In the genomic region with DNA sequence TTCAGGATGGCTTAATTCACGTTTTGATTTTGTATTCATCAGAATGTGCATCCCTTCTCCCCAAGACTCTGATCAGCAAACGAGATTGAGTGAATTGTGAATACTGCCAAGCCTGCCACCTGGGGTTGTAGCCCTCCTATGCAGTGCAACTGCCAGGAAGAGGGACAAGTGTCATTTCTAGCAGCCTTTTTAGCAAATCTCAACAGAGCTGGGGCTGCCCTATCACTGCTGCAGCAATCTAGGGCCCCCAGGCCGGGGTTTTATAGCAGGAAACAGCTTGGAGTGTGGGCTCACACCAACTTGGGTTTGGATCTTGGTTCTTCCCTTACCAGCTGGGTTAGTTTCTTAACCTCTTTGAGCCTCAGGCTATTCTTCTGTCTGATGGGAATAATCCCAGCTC, we compare ENCODE assay signal across 12 cellular contexts. TPM values are rescaled to one million over a fixed set of nuclear protein-coding genes. Genes with fewer than 3 reads are reported as not detected.
DNase-seq lines count a peak whose midpoint lies in the region; ATAC-seq and TF ChIP-seq lines count a peak whose summit lies in the region.
"Had no signal": no experiment of that assay in that cellular context is flagged by ENCODE, and none has a peak within 500 bp of the region (broad histone marks: within the 10 kb centered on the region; RNA-seq: fewer than 3 reads in every experiment).

No MANE protein-coding gene starts in this region.

- intact Hi-C loops in aorta (cut with DNase I) = no loop called here
- intact Hi-C loops in activated CD4-positive, alpha-beta memory T cell treated with anti-CD3 and anti-CD28 coated beads for 36 hours (cut with micrococcal nuclease) = no loop called here

- no peak overlapping the region for H4K91ac ChIP-seq in neuronal stem cell (ENCODE audit: low read depth, low read length, poor library complexity)

- peak; percentile 5 for DNase-seq in NOMO-1 treated with dmso at 0.1 percent for 144 hours (lab: John Stamatoyannopoulos, UW; ENCODE audit: unreplicated experiment)
- DNase-seq in neuronal stem cell (ENCODE audit: low spot score) = no peak
- no peak for DNase-seq in aorta
- no peak for DNase-seq in foreskin keratinocyte
- DNase-seq in activated CD4-positive, alpha-beta memory T cell treated with anti-CD3 and anti-CD28 coated beads for 36 hours = no peak
- no peak for DNase-seq in epidermal melanocyte (ENCODE audit: insufficient read length, low spot score)
- DNase-seq: activated naive CD4-positive, alpha-beta T cell treated with anti-CD3 and anti-CD28 coated beads, Interleukin-2, amount 50 U/mL, for 16 hours; DND-41; effector memory CD4-positive, alpha-beta T cell had no signal

- no peak overlapping the region for H3K9ac ChIP-seq in neuronal stem cell (ENCODE audit: low read depth, low read length, poor library complexity)

- H3K4me3 ChIP-seq in neuronal stem cell (ENCODE audit: low read length in 2 of 2) (no peak overlapping the region), aorta (ENCODE audit: low read length in 2 of 2) (no peak overlapping the region)

- no peak overlapping the region for H3K18ac ChIP-seq in neuronal stem cell (ENCODE audit: low read length)

- H3K79me1 ChIP-seq in neuronal stem cell (ENCODE audit: low read depth, low read length) = no peaks in the 10 kb centered on the region

- H3K36me3 Mint-ChIP-seq in activated CD4-positive, alpha-beta memory T cell treated with anti-CD3 and anti-CD28 coated beads for 36 hours = no peaks in the 10 kb centered on the region

- no peaks in the 10 kb centered on the region for H3K9me3 Mint-ChIP-seq in activated CD4-positive, alpha-beta memory T cell treated with anti-CD3 and anti-CD28 coated beads for 36 hours

- TF ChIP-seq CTCF in foreskin keratinocyte (conservative IDR thresholded peaks at IDR 0.05) = no peak

- H4K8ac ChIP-seq in neuronal stem cell (ENCODE audit: low read depth, low read length) = no peak overlapping the region

- no peak overlapping the region for H3K4me3 Mint-ChIP-seq in activated CD4-positive, alpha-beta memory T cell treated with anti-CD3 and anti-CD28 coated beads for 36 hours

- H2AK5ac ChIP-seq in neuronal stem cell (ENCODE audit: low read depth, low read length) = no peak overlapping the region

- no peak overlapping the region for H3K27ac Mint-ChIP-seq in activated CD4-positive, alpha-beta memory T cell treated with anti-CD3 and anti-CD28 coated beads for 36 hours

- H3K4ac ChIP-seq in neuronal stem cell (ENCODE audit: low read length) = no peak overlapping the region

- no peak overlapping the region for H2BK15ac ChIP-seq in neuronal stem cell (ENCODE audit: low read length)

- H3K9me3 ChIP-seq in neuronal stem cell (replicated peaks in 1 of 2; ENCODE audit: control insufficient read depth in 2 of 2, insufficient read depth in 1 of 2, low read depth in 1 of 2, low read length in 2 of 2) (no peaks in the 10 kb centered on the region), aorta (ENCODE audit: control insufficient read depth, low read length) (no peaks in the 10 kb centered on the region)

- H2BK12ac ChIP-seq in neuronal stem cell (ENCODE audit: low read length) = no peak overlapping the region

- H2BK120ac ChIP-seq in neuronal stem cell (ENCODE audit: low read depth, low read length) = no peak overlapping the region

- WGBS in neuronal stem cell (ENCODE audit: extremely low coverage in 2 of 2, insufficient read length in 2 of 2, insufficient replicate concordance in 1 of 2), 2 donors = no CpG with 5 or more reads among the region's 3 CpGs
- WGBS in aorta, 2 donors = 66 to 70% methylated on average over 3 of the region's 3 CpGs

- H3K36me3 ChIP-seq in neuronal stem cell (replicated peaks in 1 of 2; ENCODE audit: control insufficient read depth in 2 of 2, insufficient read depth in 2 of 2, low read length in 2 of 2) = no peaks in the 10 kb centered on the region
- no peaks in the 10 kb centered on the region for H3K36me3 ChIP-seq in aorta (ENCODE audit: control insufficient read depth in 1 of 2, insufficient read depth in 2 of 2, low read length in 1 of 2)

- H3K27me3 Mint-ChIP-seq in activated CD4-positive, alpha-beta memory T cell treated with anti-CD3 and anti-CD28 coated beads for 36 hours = peaks cover 32% of the 10 kb centered on the region

- ATAC-seq in GM18502 (IDR thresholded peaks at IDR 0.05; ENCODE audit: poor library complexity, unreplicated experiment) = peak; percentile 39
- ATAC-seq in GM21723 (IDR thresholded peaks at IDR 0.05; ENCODE audit: unreplicated experiment) = peak; percentile 25
- no peak for ATAC-seq in aorta (ENCODE audit: low FRiP score)
- ATAC-seq in foreskin keratinocyte = no peak

- H3K27ac ChIP-seq in neuronal stem cell (replicated peaks; ENCODE audit: low read length) (no peak overlapping the region), aorta (ENCODE audit: low read depth in 1 of 2, low read length in 2 of 2) (no peak overlapping the region), foreskin keratinocyte (no peak overlapping the region)
- H3K27ac ChIP-seq: HL-60 had no signal

- no peaks in the 10 kb centered on the region for H3K4me1 Mint-ChIP-seq in activated CD4-positive, alpha-beta memory T cell treated with anti-CD3 and anti-CD28 coated beads for 36 hours (ENCODE audit: low read depth)

- POLR2A ChIA-PET in activated CD4-positive, alpha-beta memory T cell treated with anti-CD3 and anti-CD28 coated beads for 36 hours (lab: Charles Lee) = no interaction called here

- H3K4me1 ChIP-seq in neuronal stem cell (ENCODE audit: control insufficient read depth in 2 of 2, insufficient read depth in 1 of 2, low read depth in 1 of 2, low read length in 2 of 2) = peaks cover 11 to 16% of the 10 kb centered on the region in 2 donors
- no peaks in the 10 kb centered on the region for H3K4me1 ChIP-seq in aorta (ENCODE audit: control insufficient read depth in 1 of 2, insufficient read depth in 2 of 2, low read length in 2 of 2)
- no peaks in the 10 kb centered on the region for H3K4me1 ChIP-seq in foreskin keratinocyte

- no peak overlapping the region for H3K14ac ChIP-seq in neuronal stem cell (ENCODE audit: low read length)

- H3K27me3 ChIP-seq in neuronal stem cell (ENCODE audit: control insufficient read depth in 3 of 3, insufficient read depth in 3 of 3, low read depth in 1 of 3, low read length in 3 of 3) (peaks cover 0 to 43% (median 2%) of the 10 kb centered on the region in 3 experiments), aorta (ENCODE audit: control insufficient read depth in 1 of 2, insufficient read depth in 2 of 2, low read length in 1 of 2) (no peaks in the 10 kb centered on the region), foreskin keratinocyte (peaks cover 61% of the 10 kb centered on the region)

- no peak overlapping the region for H2BK5ac ChIP-seq in neuronal stem cell (ENCODE audit: low read length)

- no peak overlapping the region for H3K4me2 ChIP-seq in neuronal stem cell (ENCODE audit: insufficient read depth, low read length, poor library complexity, severe bottlenecking)

- no peak overlapping the region for H3K23ac ChIP-seq in neuronal stem cell (ENCODE audit: low read depth, low read length, poor library complexity)

- H2AFZ ChIP-seq in neuronal stem cell (ENCODE audit: low read length) = peak overlapping the region; percentile 91

- CTCF ChIA-PET in activated CD4-positive, alpha-beta memory T cell treated with anti-CD3 and anti-CD28 coated beads for 36 hours (lab: Charles Lee) = no interaction called here

RNA-seq across cellular contexts. Expression of gene CSF1R, which starts 4.0 kb away (rescaled TPM):
- not detected for polyA plus RNA-seq in neuronal stem cell (2013, experiment 1 of 2)
- not detected for polyA plus RNA-seq in neuronal stem cell (2013, experiment 2 of 2)
- total RNA-seq in aorta (100 to 1,000 TPM in 1 of 2 donors, 10 to 100 TPM in 1; 35.3 to 125 TPM), foreskin keratinocyte (not detected in 2 replicates)
- polyA plus RNA-seq in aorta (10 to 100 TPM in 1 of 2 donors, 1 to 10 TPM in 1; 3.4 to 15.0 TPM), foreskin keratinocyte (0.02 TPM in 1 of 2 replicates, not detected in the other)
- under 1 TPM; 0.41 to 0.78 TPM for total RNA-seq in activated CD4-positive, alpha-beta memory T cell treated with anti-CD3 and anti-CD28 coated beads for 36 hours

Comparison
In these comparisons a context has a peak if more than half of its experiments do, and no peak if none do; other contexts are left out.
1. ATAC-seq: peak in GM18502 (single experiment) and GM21723 (single experiment); none in aorta (single experiment) and foreskin keratinocyte (single experiment).
2. RNA of gene CSF1R, which starts 4.0 kb away (total RNA-seq): 35.3 to 125 TPM in aorta; 0.41 to 0.78 TPM in activated CD4-positive, alpha-beta memory T cell treated with anti-CD3 and anti-CD28 coated beads for 36 hours and not detected in foreskin keratinocyte; every median in the first group is over 10 times any median in the second.